1 cellular context compared by ENCODE assay signal in the genomic region with DNA sequence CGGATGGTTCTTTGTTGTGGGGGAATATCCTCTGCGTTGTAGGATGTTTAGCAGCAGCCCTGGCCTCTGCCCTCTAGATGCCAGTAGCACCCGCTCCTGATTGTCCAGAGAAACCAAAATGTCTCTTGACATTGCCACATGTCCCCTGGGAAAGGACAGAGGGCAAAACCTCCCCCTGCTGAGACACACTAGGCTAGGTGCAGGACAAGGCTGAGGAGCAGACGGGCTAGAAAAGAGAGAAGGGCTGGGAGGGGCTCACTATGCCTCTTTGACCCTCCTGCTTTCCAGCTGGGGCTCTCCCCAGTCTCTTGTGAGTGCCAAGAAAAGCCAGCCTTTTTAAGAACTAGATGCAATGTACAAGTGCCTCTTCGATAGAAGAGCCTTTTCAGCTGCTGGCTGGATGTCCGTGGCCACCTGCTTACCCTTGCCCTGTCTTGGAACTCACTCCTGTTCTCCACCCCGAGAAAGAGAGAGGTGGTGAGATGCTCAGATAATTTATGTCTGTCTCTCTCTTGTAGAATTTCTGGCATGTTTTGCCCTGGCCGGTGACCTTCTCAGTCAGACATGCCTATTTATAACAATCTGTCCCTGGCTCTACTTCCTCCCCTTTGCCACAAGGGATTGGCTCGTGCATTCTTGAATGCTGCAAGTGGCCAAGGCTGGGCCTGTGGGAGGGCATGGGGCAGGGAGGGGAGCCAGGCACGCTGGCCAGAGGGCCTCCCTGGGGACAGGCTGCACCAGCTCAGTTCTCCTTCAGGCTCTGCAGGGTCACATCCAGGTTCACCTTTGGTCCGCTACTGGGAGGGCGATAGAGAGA.
TF ChIP-seq lines count a peak whose summit lies in the region.

No MANE protein-coding gene starts in this region.

TF ChIP-seq in HEK293, 187 proteins besides CTCF, POLR2A, EP300 and RAD21 (continued from another document):
- no peak for TF ChIP-seq SETDB1 (IDR thresholded peaks at IDR 0.05; ENCODE audit: insufficient read length, low read length)
- no peak for TF ChIP-seq ZBTB17 (tag by site-specific recombination; IDR thresholded peaks at IDR 0.05)
- no peak for TF ChIP-seq ZNF530 (tag by site-specific recombination; IDR thresholded peaks at IDR 0.05; ENCODE audit: low read depth)
- TF ChIP-seq ZNF211 (tag by site-specific recombination; IDR thresholded peaks at IDR 0.05; ENCODE audit: low read depth) = no peak
- TF ChIP-seq SP7 (tag by site-specific recombination; IDR thresholded peaks at IDR 0.05) = no peak
- TF ChIP-seq SALL2 (tag by site-specific recombination; IDR thresholded peaks at IDR 0.05; ENCODE audit: borderline replicate concordance) = no peak
- TF ChIP-seq ZNF2 (tag by site-specific recombination; IDR thresholded peaks at IDR 0.05) = no peak
- TF ChIP-seq ZNF184 (tag by site-specific recombination; IDR thresholded peaks at IDR 0.05) = no peak
- TF ChIP-seq, protein P1, sequence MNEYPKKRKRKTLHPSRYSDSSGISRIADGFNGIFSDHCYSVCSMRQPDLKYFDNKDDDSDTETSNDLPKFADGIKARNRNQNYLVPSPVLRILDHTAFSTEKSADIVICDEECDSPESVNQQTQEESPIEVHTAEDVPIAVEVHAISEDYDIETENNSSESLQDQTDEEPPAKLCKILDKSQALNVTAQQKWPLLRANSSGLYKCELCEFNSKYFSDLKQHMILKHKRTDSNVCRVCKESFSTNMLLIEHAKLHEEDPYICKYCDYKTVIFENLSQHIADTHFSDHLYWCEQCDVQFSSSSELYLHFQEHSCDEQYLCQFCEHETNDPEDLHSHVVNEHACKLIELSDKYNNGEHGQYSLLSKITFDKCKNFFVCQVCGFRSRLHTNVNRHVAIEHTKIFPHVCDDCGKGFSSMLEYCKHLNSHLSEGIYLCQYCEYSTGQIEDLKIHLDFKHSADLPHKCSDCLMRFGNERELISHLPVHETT (tag by site-specific recombination; IDR thresholded peaks at IDR 0.05) = no peak
- no peak for TF ChIP-seq ZNF837 (tag by site-specific recombination; IDR thresholded peaks at IDR 0.05)
- TF ChIP-seq, protein P2, sequence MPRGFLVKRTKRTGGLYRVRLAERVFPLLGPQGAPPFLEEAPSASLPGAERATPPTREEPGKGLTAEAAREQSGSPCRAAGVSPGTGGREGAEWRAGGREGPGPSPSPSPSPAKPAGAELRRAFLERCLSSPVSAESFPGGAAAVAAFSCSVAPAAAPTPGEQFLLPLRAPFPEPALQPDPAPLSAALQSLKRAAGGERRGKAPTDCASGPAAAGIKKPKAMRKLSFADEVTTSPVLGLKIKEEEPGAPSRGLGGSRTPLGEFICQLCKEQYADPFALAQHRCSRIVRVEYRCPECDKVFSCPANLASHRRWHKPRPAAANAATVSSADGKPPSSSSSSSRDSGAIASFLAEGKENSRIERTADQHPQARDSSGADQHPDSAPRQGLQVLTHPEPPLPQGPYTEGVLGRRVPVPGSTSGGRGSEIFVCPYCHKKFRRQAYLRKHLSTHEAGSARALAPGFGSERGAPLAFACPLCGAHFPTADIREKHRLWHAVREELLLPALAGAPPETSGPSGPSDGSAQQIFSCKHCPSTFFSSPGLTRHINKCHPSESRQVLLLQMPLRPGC (tag by site-specific recombination; IDR thresholded peaks at IDR 0.05) = no peak
TF ChIP-seq in HEK293: peak in this region for 0.
